Comparison of ENCODE assay signal across 11 cellular contexts in genomic region chr4:2411786-2412510, GRCh38. TPM values are rescaled to one million over a fixed set of nuclear protein-coding genes. Genes with fewer than 3 reads are reported as not detected.
DNase-seq lines count a peak whose midpoint lies in the region; ATAC-seq and TF ChIP-seq lines count a peak whose summit lies in the region.
"Had no signal": no experiment of that assay in that cellular context is flagged by ENCODE, and none has a peak within 500 bp of the region (broad histone marks: within the 10 kb centered on the region; RNA-seq: fewer than 3 reads in every experiment).

No MANE protein-coding gene starts in this region.

- ATAC-seq in activated T-helper 17 cell treated with anti-CD3 and anti-CD28 coated beads, Interleukin-2, amount 50 U/mL, for 72 hours (replicated peaks), result peak; percentile 10
- ATAC-seq in memory B cell (ENCODE audit: low read depth) (no peak), HG03108 (IDR thresholded peaks at IDR 0.05; ENCODE audit: unreplicated experiment) (no peak), HG03565 (IDR thresholded peaks at IDR 0.05; ENCODE audit: unreplicated experiment) (no peak)

- peak overlapping the region; percentile 54 for H3K4me3 ChIP-seq in AG10803 (ENCODE audit: low read length)

- peaks cover 19% of the 10 kb centered on the region for H3K27me3 Mint-ChIP-seq in HFFc6 (ENCODE audit: insufficient read depth)
- H3K27me3 Mint-ChIP-seq in activated T-helper 17 cell treated with anti-CD3 and anti-CD28 coated beads, Interleukin-2, amount 50 U/mL, for 72 hours, result no peaks in the 10 kb centered on the region
- H3K27me3 Mint-ChIP-seq in memory B cell, result peaks cover 21% of the 10 kb centered on the region

- H3K4me3 Mint-ChIP-seq in HFFc6 (peak overlapping the region; percentile 86), memory B cell (peak overlapping the region; percentile 32)
- H3K4me3 Mint-ChIP-seq in activated T-helper 17 cell treated with anti-CD3 and anti-CD28 coated beads, Interleukin-2, amount 50 U/mL, for 72 hours, result peak overlapping the region; percentile 82

- H3K27ac Mint-ChIP-seq in HFFc6 (peak overlapping the region; percentile 97), memory B cell (no peak overlapping the region)
- H3K27ac Mint-ChIP-seq in activated T-helper 17 cell treated with anti-CD3 and anti-CD28 coated beads, Interleukin-2, amount 50 U/mL, for 72 hours, result peak overlapping the region; percentile 96

- H3K36me3 Mint-ChIP-seq in HFFc6 (ENCODE audit: low read depth) (no peaks in the 10 kb centered on the region), memory B cell (no peaks in the 10 kb centered on the region)
- H3K36me3 Mint-ChIP-seq in activated T-helper 17 cell treated with anti-CD3 and anti-CD28 coated beads, Interleukin-2, amount 50 U/mL, for 72 hours (ENCODE audit: low read depth), result peaks cover 4% of the 10 kb centered on the region

- H3K9me3 Mint-ChIP-seq in HFFc6, result no peaks in the 10 kb centered on the region
- H3K9me3 Mint-ChIP-seq in activated T-helper 17 cell treated with anti-CD3 and anti-CD28 coated beads, Interleukin-2, amount 50 U/mL, for 72 hours, result no peaks in the 10 kb centered on the region
- H3K9me3 Mint-ChIP-seq in memory B cell, result no peaks in the 10 kb centered on the region

- DNase-seq in AG10803 (ENCODE audit: low read depth) (no peak), HFFc6 (no peak), memory B cell (ENCODE audit: low spot score in 2 of 2) (no peak), NCI-H2081 treated with DMSO at 0.1 percent for 48 hours (lab: John Stamatoyannopoulos, UW) (no peak)
- no peak for DNase-seq in activated CD4-positive, CD25-positive, alpha-beta regulatory T cell treated with anti-CD3 and anti-CD28 coated beads, Interleukin-2, amount 50 U/mL, for 72 hours
- DNase-seq: DMS153, NCI-H446 treated with DMSO at 0.1 percent for 48 hours had no signal

- TF ChIP-seq CTCF in AG10803 (conservative IDR thresholded peaks at IDR 0.05; ENCODE audit: low read length), result no peak
- TF ChIP-seq CTCF in HFFc6 (IDR thresholded peaks at IDR 0.05), result no peak

- H3K4me1 Mint-ChIP-seq in HFFc6 (ENCODE audit: low read depth), result peaks cover 27% of the 10 kb centered on the region
- H3K4me1 Mint-ChIP-seq in activated T-helper 17 cell treated with anti-CD3 and anti-CD28 coated beads, Interleukin-2, amount 50 U/mL, for 72 hours, result peaks cover 47% of the 10 kb centered on the region
- peaks cover 20% of the 10 kb centered on the region for H3K4me1 Mint-ChIP-seq in memory B cell

RNA-seq across cellular contexts. Expression of gene ZFYVE28, which starts 6.5 kb away (rescaled TPM):
- 1 to 10 TPM; 1.8 to 5.4 (median 2.2) TPM for total RNA-seq in HFFc6 (2021; fragmentation: NEBNext Ultra II Directional; extraction: Animal tissue kit (Norgen Biotek cat#: 25700))
- total RNA-seq in activated T-helper 17 cell treated with anti-CD3 and anti-CD28 coated beads, Interleukin-2, amount 50 U/mL, for 72 hours, result 10 to 100 TPM; 36.3 to 42.7 TPM

RNA-seq across cellular contexts. Expression of gene CFAP99, which starts 6.8 kb away (rescaled TPM):
- not detected for total RNA-seq in HFFc6 (2021; fragmentation: NEBNext Ultra II Directional; extraction: Animal tissue kit (Norgen Biotek cat#: 25700))
- under 1 TPM; 0.11 to 0.26 TPM for total RNA-seq in activated T-helper 17 cell treated with anti-CD3 and anti-CD28 coated beads, Interleukin-2, amount 50 U/mL, for 72 hours
- total RNA-seq: kidney epithelial cell had no signal

RNA-seq across cellular contexts. Expression of gene RNF4, which starts 57.0 kb away (rescaled TPM):
- total RNA-seq in HFFc6 (2021; fragmentation: NEBNext Ultra II Directional; extraction: Animal tissue kit (Norgen Biotek cat#: 25700)), result 10 to 100 TPM; 46.1 to 52.8 (median 49.9) TPM
- 10 to 100 TPM; 90.8 to 97.1 TPM for total RNA-seq in activated T-helper 17 cell treated with anti-CD3 and anti-CD28 coated beads, Interleukin-2, amount 50 U/mL, for 72 hours

Comparison
In these comparisons a context has a peak if more than half of its experiments do, and no peak if none do; other contexts are left out.
1. H3K4me3 Mint-ChIP-seq: peak in every context shown above with its lines; median percentile 86 in HFFc6; 82 in activated T-helper 17 cell treated with anti-CD3 and anti-CD28 coated beads, Interleukin-2, amount 50 U/mL, for 72 hours; 32 in memory B cell.
2. RNA of gene ZFYVE28, which starts 6.5 kb away (total RNA-seq): 36.3 to 42.7 TPM in activated T-helper 17 cell treated with anti-CD3 and anti-CD28 coated beads, Interleukin-2, amount 50 U/mL, for 72 hours; 1.8 to 5.4 TPM in HFFc6; every median in the first group is over 4 times any median in the second.